In genomic region chr18:10979411-10979810, GRCh38 we compare ENCODE assay signal across 23 cellular contexts.
"Had no signal": no experiment of that assay in that cellular context is flagged by ENCODE, and none has a peak within 500 bp of the region (broad histone marks: within the 10 kb centered on the region; RNA-seq: fewer than 3 reads in every experiment).

No MANE protein-coding gene starts in this region.

- H3K27me3 ChIP-seq: colonic mucosa, esophagus muscularis mucosa, gastrocnemius medialis, left lung had no signal

- H3K4me1 ChIP-seq: colonic mucosa, esophagus muscularis mucosa, gastrocnemius medialis, heart right ventricle, left lung, lower lobe of right lung had no signal

- H3K36me3 ChIP-seq: colonic mucosa, esophagus muscularis mucosa, gastrocnemius medialis, heart right ventricle, left lung, lower lobe of right lung had no signal

- H3K4me1 Mint-ChIP-seq: endodermal cell; mesothelial cell of epicardium; naive thymus-derived CD4-positive, alpha-beta T cell had no signal

- H3K9me3 ChIP-seq: colonic mucosa had no signal

- H3K4me3 ChIP-seq: colonic mucosa, esophagus muscularis mucosa, gastrocnemius medialis, heart right ventricle, left lung, lower lobe of right lung had no signal

- H3K27ac ChIP-seq: colonic mucosa, esophagus muscularis mucosa, gastrocnemius medialis, heart right ventricle, left lung, lower lobe of right lung had no signal

- H3K27me3 Mint-ChIP-seq: dendritic cell treated with granulocyte-macrophage colony-stimulating factor and Interleukin-4, amounts not matched to agents 40 ng/mL and 50 ng/mL, for 4 days; effector memory CD8-positive, alpha-beta T cell; naive thymus-derived CD4-positive, alpha-beta T cell had no signal

- H3K27ac Mint-ChIP-seq: dendritic cell treated with granulocyte-macrophage colony-stimulating factor and Interleukin-4, amounts not matched to agents 40 ng/mL and 50 ng/mL, for 4 days; effector memory CD8-positive, alpha-beta T cell; endodermal cell; mesothelial cell of epicardium; naive thymus-derived CD4-positive, alpha-beta T cell had no signal

- H3K4me3 Mint-ChIP-seq: dendritic cell treated with granulocyte-macrophage colony-stimulating factor and Interleukin-4, amounts not matched to agents 40 ng/mL and 50 ng/mL, for 4 days; effector memory CD8-positive, alpha-beta T cell; endodermal cell; mesothelial cell of epicardium; naive thymus-derived CD4-positive, alpha-beta T cell had no signal

- DNase-seq: colonic mucosa; cortex of kidney; effector CD8-positive, alpha-beta T cell; effector memory CD8-positive, alpha-beta T cell; endodermal cell; foreskin fibroblast; foreskin melanocyte; gastrocnemius medialis; glutamatergic neuron; head of caudate nucleus; heart right ventricle; hippocampal formation; left cardiac atrium; left lung; left ventricle myocardium superior; lower lobe of right lung; mesenchymal stem cell; naive thymus-derived CD4-positive, alpha-beta T cell had no signal

- FAIRE-seq: islet of Langerhans, keratinocyte had no signal
